Comparison of ENCODE assay signal across 8 cellular contexts in the genomic region with DNA sequence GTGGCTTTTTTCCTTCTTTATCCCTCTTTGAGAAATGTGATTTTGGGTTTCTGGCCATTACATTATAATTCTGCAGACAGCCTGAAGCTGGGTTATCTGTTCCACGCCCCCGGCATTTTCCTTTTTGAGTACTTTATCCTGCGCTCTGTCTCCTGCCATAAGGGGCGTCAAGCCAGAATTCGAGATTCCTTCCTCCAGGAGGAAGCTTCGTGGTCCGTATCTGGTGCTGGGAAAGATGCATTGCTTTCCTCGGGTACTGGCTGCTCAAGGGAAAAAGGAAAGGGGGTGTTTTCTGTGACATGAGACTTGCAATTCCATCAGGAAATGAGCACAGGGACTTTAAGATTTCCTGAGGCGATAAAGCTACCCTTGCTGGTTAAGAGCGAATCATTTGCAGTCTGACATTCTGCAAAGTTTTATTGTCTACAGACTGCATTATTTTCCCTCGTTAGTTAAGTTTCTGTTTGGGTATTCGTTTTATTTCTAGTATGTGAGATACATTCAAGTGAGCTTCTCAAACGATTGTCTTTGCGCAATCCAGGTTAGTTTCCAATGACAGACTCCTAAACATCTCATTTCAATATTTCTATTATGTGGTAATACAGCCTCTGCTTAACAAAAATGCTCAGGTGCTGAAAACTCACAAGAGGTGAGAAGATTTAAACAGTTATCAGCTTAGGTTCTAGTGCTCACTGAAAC. TPM values are rescaled to one million over a fixed set of nuclear protein-coding genes. Genes with fewer than 3 reads are reported as not detected.
DNase-seq lines count a peak whose midpoint lies in the region; ATAC-seq and TF ChIP-seq lines count a peak whose summit lies in the region.

No MANE protein-coding gene starts in this region.

- H3K36me3 ChIP-seq in left lung (no peaks in the 10 kb centered on the region), testis (ENCODE audit: low read depth, missing control alignments) (no peaks in the 10 kb centered on the region)

- H3K27ac ChIP-seq in cingulate gyrus (ENCODE audit: low read depth, low read length) (peak overlapping the region; percentile 34), left lung (peak overlapping the region in 1 of 2 donors; percentile 45), testis (no peak overlapping the region)

- ATAC-seq in GM18907 (IDR thresholded peaks at IDR 0.05; ENCODE audit: unreplicated experiment) (peak; percentile 13), left lung (peak; percentile 49)

- intact Hi-C loops in left lung (cut with DNase I) (no loop called here), testis (cut with DNase I; ENCODE audit: low total_unique reads) (no loop called here)

- H3K9me3 ChIP-seq in left lung (no peaks in the 10 kb centered on the region), testis (no peaks in the 10 kb centered on the region)

- H3K4me1 ChIP-seq in left lung (peaks cover 0 to 13% of the 10 kb centered on the region in 2 donors), testis (no peaks in the 10 kb centered on the region)

- 8 to 9% methylated on average over 14 of the region's 14 CpGs for WGBS in testis, 2 donors

- H3K27me3 ChIP-seq in left lung, result peaks cover 0 to 24% of the 10 kb centered on the region in 2 donors
- H3K27me3 ChIP-seq in testis, result no peaks in the 10 kb centered on the region

- TF ChIP-seq POLR2A in testis (IDR thresholded peaks at IDR 0.05), result no peak

- DNase-seq in AG10803 (ENCODE audit: low read depth) (peak; percentile 48), NCI-H748 treated with DMSO at 0.1 percent for 48 hours (lab: John Stamatoyannopoulos, UW) (peak; percentile 20), left lung (no peak), testis (peak; percentile 29), NCI-H1048 (lab: John Stamatoyannopoulos, UW) (no peak)
- DNase-seq in activated CD8-positive, alpha-beta memory T cell treated with anti-CD3 and anti-CD28 coated beads for 24 hours, result no peak

- TF ChIP-seq CTCF in AG10803 (conservative IDR thresholded peaks at IDR 0.05; ENCODE audit: low read length), result peak; percentile 57
- TF ChIP-seq CTCF in left lung (IDR thresholded peaks at IDR 0.05), result peak in 1 of 2 donors; percentile 13
- no peak for TF ChIP-seq CTCF in testis (IDR thresholded peaks at IDR 0.05)

- peak overlapping the region; percentile 72 for H3K4me3 ChIP-seq in AG10803 (ENCODE audit: low read length)
- peak overlapping the region; percentile 55 to 70 for H3K4me3 ChIP-seq in left lung
- H3K4me3 ChIP-seq in testis, result peak overlapping the region; percentile 73

RNA-seq across cellular contexts. Expression of gene AKAP5, which starts 0.7 kb away (rescaled TPM):
- total RNA-seq in left lung, result 1 to 10 TPM; 1.7 to 2.9 TPM
- under 1 TPM; 0.50 to 0.63 TPM for total RNA-seq in testis
- polyA plus RNA-seq in testis (ENCODE audit: insufficient read depth, low read depth, low replicate concordance), result 0.29 TPM

RNA-seq across cellular contexts. Expression of gene ZBTB25, which starts 37.6 kb away (rescaled TPM):
- total RNA-seq in left lung (10 to 100 TPM; 10.1 to 11.2 TPM), testis (10 to 100 TPM; 20.6 to 21.3 TPM)
- polyA plus RNA-seq in testis (ENCODE audit: insufficient read depth, low read depth, low replicate concordance), result 13.3 TPM

RNA-seq across cellular contexts. Expression of gene ZBTB1, which starts 38.6 kb away (rescaled TPM):
- total RNA-seq in left lung, result 10 to 100 TPM; 35.5 to 40.2 TPM
- total RNA-seq in testis, result 10 to 100 TPM; 33.2 to 34.7 TPM
- polyA plus RNA-seq in testis (ENCODE audit: insufficient read depth, low read depth, low replicate concordance), result 20.8 TPM

Comparison
In these comparisons a context has a peak if more than half of its experiments do, and no peak if none do; other contexts are left out.
1. DNase-seq: peak in AG10803 (single experiment), NCI-H748 treated with DMSO at 0.1 percent for 48 hours (single experiment) and testis (single experiment); none in left lung (0 of 2), activated CD8-positive, alpha-beta memory T cell treated with anti-CD3 and anti-CD28 coated beads for 24 hours (single experiment) and NCI-H1048 (single experiment).
2. Peak in every context shown above with its lines, with median percentiles within 50 percentile points of each other: H3K4me3 ChIP-seq.